In genomic region chr1:27025718-27026117, GRCh38 we compare ENCODE assay signal across 39 cellular contexts. TPM values are rescaled to one million over a fixed set of nuclear protein-coding genes. Genes with fewer than 3 reads are reported as not detected.
"Had no signal": no experiment of that assay in that cellular context is flagged by ENCODE, and none has a peak within 500 bp of the region (broad histone marks: within the 10 kb centered on the region; RNA-seq: fewer than 3 reads in every experiment).

No MANE protein-coding gene starts in this region.

- ATAC-seq: activated naive CD4-positive, alpha-beta T cell treated with anti-CD3 and anti-CD28 coated beads, Interleukin-2, amount 50 U/mL, for 72 hours; activated naive CD8-positive, alpha-beta T cell treated with anti-CD3 and anti-CD28 coated beads, Interleukin-2, amount 50 U/mL, for 24 hours; activated T-cell treated with anti-CD3 and anti-CD28 coated beads, Interleukin-2, amount 50 U/mL, for 4 hours; activated T-cell treated with anti-CD3 and anti-CD28 coated beads, Interleukin-2, amount 50 U/mL, for 72 hours; activated T-helper 17 cell treated with anti-CD3 and anti-CD28 coated beads, Interleukin-2, amount 50 U/mL, for 72 hours; body of pancreas had no signal

- H3K27me3 Mint-ChIP-seq: activated naive CD4-positive, alpha-beta T cell treated with anti-CD3 and anti-CD28 coated beads, Interleukin-2, amount 50 U/mL, for 24 hours; activated naive CD8-positive, alpha-beta T cell; activated naive CD8-positive, alpha-beta T cell treated with anti-CD3 and anti-CD28 coated beads for 36 hours had no signal

- H3K9me3 Mint-ChIP-seq: activated naive CD4-positive, alpha-beta T cell treated with anti-CD3 and anti-CD28 coated beads for 36 hours; activated naive CD4-positive, alpha-beta T cell treated with anti-CD3 and anti-CD28 coated beads, Interleukin-2, amount 10 ng/mL, durations not matched to agents 7 days and 5 days; activated naive CD4-positive, alpha-beta T cell treated with anti-CD3 and anti-CD28 coated beads, Interleukin-2, amount 50 U/mL, for 24 hours; activated naive CD4-positive, alpha-beta T cell treated with anti-CD3 and anti-CD28 coated beads, Interleukin-2, amount 50 U/mL, for 72 hours; activated naive CD8-positive, alpha-beta T cell treated with anti-CD3 and anti-CD28 coated beads for 36 hours; activated naive CD8-positive, alpha-beta T cell treated with anti-CD3 and anti-CD28 coated beads, Interleukin-2, amount 10 ng/mL, durations not matched to agents 7 days and 5 days; activated naive CD8-positive, alpha-beta T cell treated with anti-CD3 and anti-CD28 coated beads, Interleukin-2, amount 50 U/mL, for 24 hours; activated T-cell treated with anti-CD3 and anti-CD28 coated beads, Interleukin-2, amount 50 U/mL, for 4 hours; activated T-cell treated with anti-CD3 and anti-CD28 coated beads, Interleukin-2, amount 50 U/mL, for 72 hours; activated T-helper 1 cell treated with anti-CD3 and anti-CD28 coated beads, Interleukin-12 subunit alpha, Interleukin-12 subunit beta, Interleukin-2, Interleukin-4 antibody, amounts not matched to agents 30 ng/mL and 10 ng/mL and 1 ng/mL, durations not matched to agents 14 hours and 24 hours and 36 hours; activated T-helper 17 cell treated with anti-CD3 and anti-CD28 coated beads, Interleukin-2, amount 50 U/mL, for 72 hours; activated T-helper 2 cell treated with anti-CD3 and anti-CD28 coated beads, Interferon-gamma antibody, Interleukin-2, Interleukin-4, amounts not matched to agents 10 μg/mL and 5 μg/mL and 100 μg/mL, durations not matched to agents 14 hours and 24 hours and 36 hours; central memory CD8-positive, alpha-beta T cell had no signal

- H3K4me3 ChIP-seq: adrenal gland, ascending aorta, body of pancreas, breast epithelium, cardiac muscle cell had no signal

- FAIRE-seq: astrocyte, bronchial epithelial cell, colon had no signal

- H3K27ac Mint-ChIP-seq: activated naive CD4-positive, alpha-beta T cell treated with anti-CD3 and anti-CD28 coated beads for 36 hours; activated naive CD4-positive, alpha-beta T cell treated with anti-CD3 and anti-CD28 coated beads, Interleukin-2, amount 10 ng/mL, durations not matched to agents 7 days and 5 days; activated naive CD4-positive, alpha-beta T cell treated with anti-CD3 and anti-CD28 coated beads, Interleukin-2, amount 50 U/mL, for 24 hours; activated naive CD4-positive, alpha-beta T cell treated with anti-CD3 and anti-CD28 coated beads, Interleukin-2, amount 50 U/mL, for 72 hours; activated naive CD8-positive, alpha-beta T cell; activated naive CD8-positive, alpha-beta T cell treated with anti-CD3 and anti-CD28 coated beads for 36 hours; activated naive CD8-positive, alpha-beta T cell treated with anti-CD3 and anti-CD28 coated beads, Interleukin-2, amount 10 ng/mL, durations not matched to agents 7 days and 5 days; activated naive CD8-positive, alpha-beta T cell treated with anti-CD3 and anti-CD28 coated beads, Interleukin-2, amount 50 U/mL, for 24 hours; activated T-cell treated with anti-CD3 and anti-CD28 coated beads, Interleukin-2, amount 50 U/mL, for 72 hours; activated T-helper 1 cell treated with anti-CD3 and anti-CD28 coated beads, Interleukin-12 subunit alpha, Interleukin-12 subunit beta, Interleukin-2, Interleukin-4 antibody, amounts not matched to agents 30 ng/mL and 10 ng/mL and 1 ng/mL, durations not matched to agents 14 hours and 24 hours and 36 hours; activated T-helper 17 cell treated with anti-CD3 and anti-CD28 coated beads, Interleukin-2, amount 50 U/mL, for 72 hours; activated T-helper 2 cell treated with anti-CD3 and anti-CD28 coated beads, Interferon-gamma antibody, Interleukin-2, Interleukin-4, amounts not matched to agents 10 μg/mL and 5 μg/mL and 100 μg/mL, durations not matched to agents 14 hours and 24 hours and 36 hours; brain had no signal

- DNase-seq: activated effector memory CD4-positive, alpha-beta T cell treated with anti-CD3 and anti-CD28 coated beads, Interleukin-2, amount 50 U/mL, for 16 hours; activated effector memory CD4-positive, alpha-beta T cell treated with Interleukin-2 at 50 U/mL for 16 hours; activated gamma-delta T cell; activated gamma-delta T cell treated with Interleukin-2 at 50 U/mL for 16 hours; activated naive CD4-positive, alpha-beta T cell; activated naive CD4-positive, alpha-beta T cell treated with anti-CD3 and anti-CD28 coated beads for 36 hours; activated naive CD4-positive, alpha-beta T cell treated with anti-CD3 and anti-CD28 coated beads, Interleukin-2, amount 10 ng/mL, durations not matched to agents 7 days and 5 days; activated naive CD4-positive, alpha-beta T cell treated with anti-CD3 and anti-CD28 coated beads, Interleukin-2, amount 50 U/mL, for 16 hours; activated naive CD4-positive, alpha-beta T cell treated with Interleukin-2 at 50 U/mL for 16 hours; activated naive CD8-positive, alpha-beta T cell treated with anti-CD3 and anti-CD28 coated beads for 36 hours; activated naive CD8-positive, alpha-beta T cell treated with anti-CD3 and anti-CD28 coated beads, Interleukin-2, amount 10 ng/mL, durations not matched to agents 7 days and 5 days; activated naive CD8-positive, alpha-beta T cell treated with anti-CD3 and anti-CD28 coated beads, Interleukin-2, amount 50 U/mL, for 24 hours; activated T-cell treated with anti-CD3 and anti-CD28 coated beads, Interleukin-2, amount 50 U/mL, for 4 hours; activated T-cell treated with anti-CD3 and anti-CD28 coated beads, Interleukin-2, amount 50 U/mL, for 48 hours; activated T-cell treated with anti-CD3 and anti-CD28 coated beads, Interleukin-2, amount 50 U/mL, for 72 hours; adrenal gland; amniotic stem cell; amygdala; anterior cingulate cortex; aorta; body of pancreas; brain microvascular endothelial cell; caudate nucleus; central memory CD4-positive, alpha-beta T cell; cerebellar nuclear complex had no signal

- H3K4me1 Mint-ChIP-seq: activated naive CD4-positive, alpha-beta T cell treated with anti-CD3 and anti-CD28 coated beads, Interleukin-2, amount 50 U/mL, for 24 hours; activated naive CD8-positive, alpha-beta T cell treated with anti-CD3 and anti-CD28 coated beads, Interleukin-2, amount 50 U/mL, for 24 hours; activated T-helper 17 cell treated with anti-CD3 and anti-CD28 coated beads, Interleukin-2, amount 50 U/mL, for 72 hours; central memory CD8-positive, alpha-beta T cell had no signal

- H3K27ac ChIP-seq: adrenal gland, body of pancreas, brain microvascular endothelial cell, cardiac muscle cell had no signal

- H3K27me3 ChIP-seq: adrenal gland, ascending aorta, body of pancreas, brain microvascular endothelial cell, breast epithelium, cardiac muscle cell had no signal

- H3K36me3 ChIP-seq: adrenal gland, ascending aorta, brain microvascular endothelial cell, breast epithelium, cardiac muscle cell had no signal

- H3K9me3 ChIP-seq: adrenal gland, ascending aorta, body of pancreas, breast epithelium had no signal

- H3K4me3 Mint-ChIP-seq: activated naive CD4-positive, alpha-beta T cell treated with anti-CD3 and anti-CD28 coated beads for 36 hours; activated naive CD4-positive, alpha-beta T cell treated with anti-CD3 and anti-CD28 coated beads, Interleukin-2, amount 10 ng/mL, durations not matched to agents 7 days and 5 days; activated naive CD4-positive, alpha-beta T cell treated with anti-CD3 and anti-CD28 coated beads, Interleukin-2, amount 50 U/mL, for 24 hours; activated naive CD8-positive, alpha-beta T cell; activated naive CD8-positive, alpha-beta T cell treated with anti-CD3 and anti-CD28 coated beads for 36 hours; activated naive CD8-positive, alpha-beta T cell treated with anti-CD3 and anti-CD28 coated beads, Interleukin-2, amount 10 ng/mL, durations not matched to agents 7 days and 5 days; activated naive CD8-positive, alpha-beta T cell treated with anti-CD3 and anti-CD28 coated beads, Interleukin-2, amount 50 U/mL, for 24 hours; activated T-cell treated with anti-CD3 and anti-CD28 coated beads, Interleukin-2, amount 50 U/mL, for 4 hours; activated T-cell treated with anti-CD3 and anti-CD28 coated beads, Interleukin-2, amount 50 U/mL, for 72 hours; activated T-helper 1 cell treated with anti-CD3 and anti-CD28 coated beads, Interleukin-12 subunit alpha, Interleukin-12 subunit beta, Interleukin-2, Interleukin-4 antibody, amounts not matched to agents 30 ng/mL and 10 ng/mL and 1 ng/mL, durations not matched to agents 14 hours and 24 hours and 36 hours; activated T-helper 17 cell treated with anti-CD3 and anti-CD28 coated beads, Interleukin-2, amount 50 U/mL, for 72 hours; brain; central memory CD8-positive, alpha-beta T cell had no signal

- H3K36me3 Mint-ChIP-seq: activated naive CD4-positive, alpha-beta T cell treated with anti-CD3 and anti-CD28 coated beads, Interleukin-2, amount 10 ng/mL, durations not matched to agents 7 days and 5 days; activated naive CD4-positive, alpha-beta T cell treated with anti-CD3 and anti-CD28 coated beads, Interleukin-2, amount 50 U/mL, for 24 hours; activated naive CD4-positive, alpha-beta T cell treated with anti-CD3 and anti-CD28 coated beads, Interleukin-2, amount 50 U/mL, for 72 hours; activated naive CD8-positive, alpha-beta T cell; activated naive CD8-positive, alpha-beta T cell treated with anti-CD3 and anti-CD28 coated beads for 36 hours; activated naive CD8-positive, alpha-beta T cell treated with anti-CD3 and anti-CD28 coated beads, Interleukin-2, amount 10 ng/mL, durations not matched to agents 7 days and 5 days; brain had no signal

RNA-seq across cellular contexts. Expression of gene TENT5B, which starts 13.1 kb away (rescaled TPM):
- total RNA-seq: activated naive CD4-positive, alpha-beta T cell treated with anti-CD3 and anti-CD28 coated beads for 36 hours; activated naive CD8-positive, alpha-beta T cell treated with anti-CD3 and anti-CD28 coated beads for 36 hours; activated naive CD8-positive, alpha-beta T cell treated with anti-CD3 and anti-CD28 coated beads, Interleukin-2, amount 10 ng/mL, durations not matched to agents 7 days and 5 days; activated T-helper 1 cell treated with anti-CD3 and anti-CD28 coated beads, Interleukin-12 subunit alpha, Interleukin-12 subunit beta, Interleukin-2, Interleukin-4 antibody, amounts not matched to agents 30 ng/mL and 10 ng/mL and 1 ng/mL, durations not matched to agents 14 hours and 24 hours and 36 hours; activated T-helper 17 cell treated with anti-CD3 and anti-CD28 coated beads, Interleukin-2, amount 50 U/mL, for 72 hours; activated T-helper 2 cell treated with anti-CD3 and anti-CD28 coated beads, Interferon-gamma antibody, Interleukin-2, Interleukin-4, amounts not matched to agents 10 μg/mL and 5 μg/mL and 100 μg/mL, durations not matched to agents 14 hours and 24 hours and 36 hours had no signal

RNA-seq across cellular contexts. Expression of gene TRNP1, which starts 32.2 kb away (rescaled TPM):
- total RNA-seq: activated naive CD8-positive, alpha-beta T cell treated with anti-CD3 and anti-CD28 coated beads, Interleukin-2, amount 10 ng/mL, durations not matched to agents 7 days and 5 days; activated T-helper 17 cell treated with anti-CD3 and anti-CD28 coated beads, Interleukin-2, amount 50 U/mL, for 72 hours had no signal
